ENCODE assay signal across 9 cellular contexts in genomic region chr9:137621131-137621757, GRCh38. TPM values are rescaled to one million over a fixed set of nuclear protein-coding genes. Genes with fewer than 3 reads are reported as not detected.
A peak's percentile ranks its signal among the peaks of the same experiment; 100 is the strongest.
DNase-seq lines count a peak whose midpoint lies in the region; ATAC-seq, FAIRE-seq and TF ChIP-seq lines count a peak whose summit lies in the region.
"Had no signal": no experiment of that assay in that cellular context is flagged by ENCODE, and none has a peak within 500 bp of the region (broad histone marks: within the 10 kb centered on the region; RNA-seq: fewer than 3 reads in every experiment).

No MANE protein-coding gene starts in this region.

- no peak for DNase-seq in D721Med (ENCODE audit: insufficient read length, low spot score)
- peak in 1 of 7 donors; percentile 21 for DNase-seq in adrenal gland
- DNase-seq in mucosa of descending colon, result peak in 2 of 3 donors; percentile 9 to 18
- no peak for DNase-seq in NCI-H774 (lab: John Stamatoyannopoulos, UW)
- no peak for DNase-seq in caudate nucleus (lab: John Stamatoyannopoulos, UW)
- no peak for DNase-seq in lower leg skin (ENCODE audit: low spot score in 2 of 2)
- DNase-seq: hypothalamus had no signal

- H3K27me3 ChIP-seq in HUES64 (ENCODE audit: insufficient read depth, low read length), result no peaks in the 10 kb centered on the region
- H3K27me3 ChIP-seq in adrenal gland, result no peaks in the 10 kb centered on the region

- H3K4me1 ChIP-seq in HUES64 (ENCODE audit: insufficient read depth, low read length) (peaks cover 19% of the 10 kb centered on the region), adrenal gland (replicated peaks in 1 of 2) (peaks cover 26 to 60% of the 10 kb centered on the region in 2 donors), mucosa of descending colon (ENCODE audit: low read depth) (peaks cover 22% of the 10 kb centered on the region)

- TF ChIP-seq CTCF in D721Med (IDR thresholded peaks at IDR 0.05; ENCODE audit: insufficient read depth, missing control alignments), result peak; percentile 5
- peak; percentile 20 to 44 (median 40) for TF ChIP-seq CTCF in adrenal gland (IDR thresholded peaks at IDR 0.05)
- TF ChIP-seq CTCF in mucosa of descending colon (IDR thresholded peaks at IDR 0.05), result no peak
- TF ChIP-seq CTCF in lower leg skin (IDR thresholded peaks at IDR 0.05), result no peak

- H3K36me3 ChIP-seq in HUES64 (ENCODE audit: insufficient read depth, low read length), result peaks cover 20% of the 10 kb centered on the region
- H3K36me3 ChIP-seq in adrenal gland (replicated peaks in 1 of 2), result no peaks in the 10 kb centered on the region
- no peaks in the 10 kb centered on the region for H3K36me3 ChIP-seq in mucosa of descending colon (ENCODE audit: low read depth)

- no peak overlapping the region for H3K9ac ChIP-seq in HUES64 (ENCODE audit: low read depth, low read length)

- H3K9me3 ChIP-seq in HUES64 (ENCODE audit: insufficient read depth, low read depth, low read length) (no peaks in the 10 kb centered on the region), adrenal gland (replicated peaks in 1 of 3) (no peaks in the 10 kb centered on the region), mucosa of descending colon (no peaks in the 10 kb centered on the region)

- TF ChIP-seq POLR2A in adrenal gland (IDR thresholded peaks at IDR 0.05), result no peak
- TF ChIP-seq POLR2A in lower leg skin (IDR thresholded peaks at IDR 0.05), result no peak

- intact Hi-C loops in adrenal gland (cut with DNase I) (no loop called here), mucosa of descending colon (cut with DNase I, micrococcal nuclease) (no loop called here), lower leg skin (cut with DNase I; ENCODE audit: low total_unique reads) (no loop called here)

- ATAC-seq in mucosa of descending colon (no peak), HG02678 (IDR thresholded peaks at IDR 0.05; ENCODE audit: unreplicated experiment) (no peak)

- WGBS in HUES64, result 89% methylated on average over 5 of the region's 6 CpGs
- WGBS in adrenal gland, 4 donors, result 42 to 46% (median 44%) methylated on average over 6 of the region's 6 CpGs
- WGBS in lower leg skin, 2 donors, result 48 to 49% methylated on average over 6 of the region's 6 CpGs

- FAIRE-seq in D721Med (lab: Jason Lieb, UNC), result no peak

- 0 out of 2 replicates have a peak overlapping the region, but pooled peaks have one; percentile 76 for H3K4me3 ChIP-seq in HUES64 (ENCODE audit: low read length)
- no peak overlapping the region for H3K4me3 ChIP-seq in adrenal gland
- no peak overlapping the region for H3K4me3 ChIP-seq in mucosa of descending colon
- H3K4me3 ChIP-seq in lower leg skin (ENCODE audit: low read depth, poor library complexity, severe bottlenecking), result no peak overlapping the region

- H3K27ac ChIP-seq in HUES64 (ENCODE audit: low read depth, low read length) (no peak overlapping the region), adrenal gland (peak overlapping the region in 2 of 5 donors; percentile 30 to 53), caudate nucleus (ENCODE audit: low read depth, low read length) (no peak overlapping the region)

RNA-seq across cellular contexts. Expression of gene EHMT1, which starts 2.4 kb away (rescaled TPM):
- 68.1 TPM for polyA plus RNA-seq in HUES64 (2013, experiment 1 of 2)
- 69.5 TPM for polyA plus RNA-seq in HUES64 (2013, experiment 2 of 2)
- 100 to 1,000 TPM in 2 of 8 donors, 10 to 100 TPM in 6; 46.1 to 171 (median 73.8) TPM for total RNA-seq in adrenal gland
- 100 to 1,000 TPM in 1 of 3 donors, 10 to 100 TPM in 2; 42.0 to 107 (median 75.2) TPM for polyA plus RNA-seq in adrenal gland
- total RNA-seq in mucosa of descending colon, result 10 to 100 TPM; 78.4 to 90.8 (median 83.3) TPM
- 100 to 1,000 TPM in 1 of 4 donors, 10 to 100 TPM in 3; 64.2 to 128 (median 73.2) TPM for total RNA-seq in lower leg skin

RNA-seq across cellular contexts. Expression of gene ARRDC1, which starts 15.8 kb away (rescaled TPM):
- polyA plus RNA-seq in HUES64 (2013, experiment 1 of 2), result 12.5 TPM
- polyA plus RNA-seq in HUES64 (2013, experiment 2 of 2), result 12.9 TPM
- total RNA-seq in adrenal gland, result 10 to 100 TPM; 19.5 to 59.4 (median 35.7) TPM
- 100 to 1,000 TPM in 2 of 3 donors, 10 to 100 TPM in 1; 14.1 to 194 (median 125) TPM for polyA plus RNA-seq in adrenal gland
- 100 to 1,000 TPM in 1 of 3 donors, 10 to 100 TPM in 2; 58.1 to 111 (median 100.0) TPM for total RNA-seq in mucosa of descending colon
- total RNA-seq in lower leg skin, result 100 to 1,000 TPM in 2 of 4 donors, 10 to 100 TPM in 2; 69.4 to 161 (median 91.9) TPM

RNA-seq across cellular contexts. Expression of gene ZMYND19, which starts 30.9 kb away (rescaled TPM):
- polyA plus RNA-seq in HUES64 (2013, experiment 1 of 2), result 45.6 TPM
- polyA plus RNA-seq in HUES64 (2013, experiment 2 of 2), result 37.4 TPM
- total RNA-seq in adrenal gland (10 to 100 TPM in 7 of 8 donors, 1 to 10 TPM in 1; 5.2 to 26.2 (median 15.1) TPM), mucosa of descending colon (10 to 100 TPM; 14.2 to 18.5 (median 18.4) TPM), lower leg skin (10 to 100 TPM; 26.1 to 40.5 (median 38.1) TPM)
- 10 to 100 TPM in 2 of 3 donors, 1 to 10 TPM in 1; 7.9 to 33.5 (median 33.2) TPM for polyA plus RNA-seq in adrenal gland

RNA-seq across cellular contexts. Expression of gene DPH7, which starts 42.5 kb away (rescaled TPM):
- 32.8 TPM for polyA plus RNA-seq in HUES64 (2013, experiment 1 of 2)
- 26.6 TPM for polyA plus RNA-seq in HUES64 (2013, experiment 2 of 2)
- total RNA-seq in adrenal gland (10 to 100 TPM; 20.0 to 39.4 (median 24.0) TPM), mucosa of descending colon (10 to 100 TPM; 24.5 to 33.5 (median 29.3) TPM), lower leg skin (10 to 100 TPM; 27.5 to 46.0 (median 34.7) TPM)
- 10 to 100 TPM; 17.2 to 88.3 (median 75.0) TPM for polyA plus RNA-seq in adrenal gland

Comparison
In these comparisons a context has a peak if more than half of its experiments do, and no peak if none do; other contexts are left out.
1. DNase-seq: peak in mucosa of descending colon (2 of 3); none in D721Med (single experiment), NCI-H774 (single experiment), caudate nucleus (0 of 61) and lower leg skin (0 of 2).
2. CTCF ChIP-seq: peak in D721Med (single experiment) and adrenal gland (6 of 6); none in mucosa of descending colon (single experiment) and lower leg skin (0 of 3).